9 cellular contexts compared by ENCODE assay signal in genomic region chr4:8221476-8221875, GRCh38. TPM values are rescaled to one million over a fixed set of nuclear protein-coding genes. Genes with fewer than 3 reads are reported as not detected.
A peak's percentile ranks its signal among the peaks of the same experiment; 100 is the strongest.
DNase-seq lines count a peak whose midpoint lies in the region; ATAC-seq and TF ChIP-seq lines count a peak whose summit lies in the region.
"Had no signal": no experiment of that assay in that cellular context is flagged by ENCODE, and none has a peak within 500 bp of the region (broad histone marks: within the 10 kb centered on the region; RNA-seq: fewer than 3 reads in every experiment).

No MANE protein-coding gene starts in this region.

- H3K27me3 ChIP-seq in GM23248 (replicated peaks; ENCODE audit: insufficient read depth): no peaks in the 10 kb centered on the region

- no peaks in the 10 kb centered on the region for H3K9me2 ChIP-seq in GM23248 (ENCODE audit: insufficient read depth)

- TF ChIP-seq CTCF in CD14-positive monocyte (IDR thresholded peaks at IDR 0.05): no peak

- DNase-seq in CD14-positive monocyte (ENCODE audit: low spot score) (no peak), GM23248 (peak; percentile 77), lung microvascular endothelial cell (ENCODE audit: low read depth in 2 of 2) (peak; percentile 56 to 65), HT-29 (ENCODE audit: low spot score) (no peak), NCI-H748 treated with DMSO at 0.1 percent for 48 hours (lab: John Stamatoyannopoulos, UW) (no peak)
- DNase-seq in activated T-helper 1 cell treated with anti-CD3 and anti-CD28 coated beads, Interleukin-12 subunit alpha, Interleukin-12 subunit beta, Interleukin-2, Interleukin-4 antibody, amounts not matched to agents 30 ng/mL and 10 ng/mL and 1 ng/mL, durations not matched to agents 14 hours and 24 hours and 36 hours (ENCODE audit: low spot score): no peak
- DNase-seq: mesendoderm had no signal

- H3K27ac Mint-ChIP-seq in CD14-positive monocyte: peak overlapping the region; percentile 96 to 99 (median 98)
- peak overlapping the region; percentile 1 for H3K27ac Mint-ChIP-seq in activated T-helper 1 cell treated with anti-CD3 and anti-CD28 coated beads, Interleukin-12 subunit alpha, Interleukin-12 subunit beta, Interleukin-2, Interleukin-4 antibody, amounts not matched to agents 30 ng/mL and 10 ng/mL and 1 ng/mL, durations not matched to agents 14 hours and 24 hours and 36 hours

- no peak overlapping the region for H3K9ac ChIP-seq in GM23248

- no peak overlapping the region for H2AFZ ChIP-seq in GM23248

- H4K20me1 ChIP-seq in GM23248 (ENCODE audit: insufficient read depth): no peaks in the 10 kb centered on the region

- H3K36me3 Mint-ChIP-seq in CD14-positive monocyte: peaks cover 82 to 91% of the 10 kb centered on the region in 2 donors
- H3K36me3 Mint-ChIP-seq in activated T-helper 1 cell treated with anti-CD3 and anti-CD28 coated beads, Interleukin-12 subunit alpha, Interleukin-12 subunit beta, Interleukin-2, Interleukin-4 antibody, amounts not matched to agents 30 ng/mL and 10 ng/mL and 1 ng/mL, durations not matched to agents 14 hours and 24 hours and 36 hours (ENCODE audit: low read depth): peaks cover 44% of the 10 kb centered on the region

- peak overlapping the region; percentile 18 for H3K4me2 ChIP-seq in GM23248 (ENCODE audit: unreplicated experiment)

- H3K27ac ChIP-seq in GM23248: peak overlapping the region; percentile 27; the same call in 1 of the 2 replicates

- intact Hi-C loops in CD14-positive monocyte (cut with micrococcal nuclease): loop anchor here (2.0 to 5.0 kb wide), 3 partner anchors 15 to 49 kb away; no protein-coding TSS in a partner anchor
- intact Hi-C loops in activated T-helper 1 cell treated with anti-CD3 and anti-CD28 coated beads, Interleukin-12 subunit alpha, Interleukin-12 subunit beta, Interleukin-2, Interleukin-4 antibody, amounts not matched to agents 30 ng/mL and 10 ng/mL and 1 ng/mL, durations not matched to agents 14 hours and 24 hours and 36 hours (cut with micrococcal nuclease): no loop called here

- WGBS in GM23248 (ENCODE audit: low coverage in 1 of 2, low lambda C conversion rate in 2 of 2, missing lambda C conversion rate in 2 of 2), 2 experiments: 24 to 25% methylated on average over 5 of the region's 5 CpGs

- peaks cover 18% of the 10 kb centered on the region for H3F3A ChIP-seq in GM23248 (ENCODE audit: insufficient read depth)

- no peaks in the 10 kb centered on the region for H3K79me2 ChIP-seq in GM23248 (ENCODE audit: insufficient read depth)

- peaks cover 9% of the 10 kb centered on the region for H3K4me1 ChIP-seq in GM23248 (ENCODE audit: insufficient read depth)

- no peaks in the 10 kb centered on the region for H3K9me3 ChIP-seq in GM23248 (ENCODE audit: low read depth)

- peaks cover 0 to 2% (median 0%) of the 10 kb centered on the region in 7 donors for H3K9me3 Mint-ChIP-seq in CD14-positive monocyte
- H3K9me3 Mint-ChIP-seq in activated T-helper 1 cell treated with anti-CD3 and anti-CD28 coated beads, Interleukin-12 subunit alpha, Interleukin-12 subunit beta, Interleukin-2, Interleukin-4 antibody, amounts not matched to agents 30 ng/mL and 10 ng/mL and 1 ng/mL, durations not matched to agents 14 hours and 24 hours and 36 hours: no peaks in the 10 kb centered on the region

- ATAC-seq in HG02571 (IDR thresholded peaks at IDR 0.05; ENCODE audit: unreplicated experiment): no peak
- no peak for ATAC-seq in GM21390 (IDR thresholded peaks at IDR 0.05; ENCODE audit: unreplicated experiment)

- in situ Hi-C loops in GM23248 (cut with MboI): no loop called here

- H3K27me3 Mint-ChIP-seq in CD14-positive monocyte (ENCODE audit: low read depth in 3 of 3): peaks cover 1 to 7% (median 2%) of the 10 kb centered on the region in 3 donors
- no peaks in the 10 kb centered on the region for H3K27me3 Mint-ChIP-seq in activated T-helper 1 cell treated with anti-CD3 and anti-CD28 coated beads, Interleukin-12 subunit alpha, Interleukin-12 subunit beta, Interleukin-2, Interleukin-4 antibody, amounts not matched to agents 30 ng/mL and 10 ng/mL and 1 ng/mL, durations not matched to agents 14 hours and 24 hours and 36 hours (ENCODE audit: insufficient read depth)

- H3K4me3 Mint-ChIP-seq in CD14-positive monocyte: peak overlapping the region in 1 of 2 donors; percentile 61
- no peak overlapping the region for H3K4me3 Mint-ChIP-seq in activated T-helper 1 cell treated with anti-CD3 and anti-CD28 coated beads, Interleukin-12 subunit alpha, Interleukin-12 subunit beta, Interleukin-2, Interleukin-4 antibody, amounts not matched to agents 30 ng/mL and 10 ng/mL and 1 ng/mL, durations not matched to agents 14 hours and 24 hours and 36 hours

- H3K36me3 ChIP-seq in GM23248 (ENCODE audit: low read depth): no peaks in the 10 kb centered on the region

- peaks cover 55% of the 10 kb centered on the region for H3K4me1 Mint-ChIP-seq in CD14-positive monocyte
- peaks cover 23% of the 10 kb centered on the region for H3K4me1 Mint-ChIP-seq in activated T-helper 1 cell treated with anti-CD3 and anti-CD28 coated beads, Interleukin-12 subunit alpha, Interleukin-12 subunit beta, Interleukin-2, Interleukin-4 antibody, amounts not matched to agents 30 ng/mL and 10 ng/mL and 1 ng/mL, durations not matched to agents 14 hours and 24 hours and 36 hours (ENCODE audit: low read depth)

- no peak overlapping the region for H3K4me3 ChIP-seq in GM23248

RNA-seq across cellular contexts. Expression of gene SH3TC1, which starts 22.4 kb away (rescaled TPM):
- 10 to 100 TPM; 36.9 to 41.9 TPM for polyA plus RNA-seq in CD14-positive monocyte
- 6.5 and 9.9 TPM in 2 replicates for total RNA-seq in GM23248 (2014; rRNA removed; shearing (Covaris generic))
- 0.57 and 2.3 TPM in 2 replicates for polyA plus RNA-seq in GM23248 (2016; fragmentation: Nextera tagmentation; extraction: Ambion mirVana)
- total RNA-seq in activated T-helper 1 cell treated with anti-CD3 and anti-CD28 coated beads, Interleukin-12 subunit alpha, Interleukin-12 subunit beta, Interleukin-2, Interleukin-4 antibody, amounts not matched to agents 30 ng/mL and 10 ng/mL and 1 ng/mL, durations not matched to agents 14 hours and 24 hours and 36 hours: 25.4 and 33.6 TPM in 2 replicates
- 96.8 and 147 TPM in 2 replicates for total RNA-seq in lung microvascular endothelial cell
- total RNA-seq in HT-29 (2014; rRNA removed; shearing (Covaris generic)): 22.6 and 32.0 TPM in 2 replicates

RNA-seq across cellular contexts. Expression of gene HTRA3, which starts 48.1 kb away (rescaled TPM):
- polyA plus RNA-seq in CD14-positive monocyte: not detected
- total RNA-seq in GM23248 (2014; rRNA removed; shearing (Covaris generic)): 3.2 and 5.9 TPM in 2 replicates
- polyA plus RNA-seq in GM23248 (2016; fragmentation: Nextera tagmentation; extraction: Ambion mirVana): 5.2 and 5.7 TPM in 2 replicates
- total RNA-seq in activated T-helper 1 cell treated with anti-CD3 and anti-CD28 coated beads, Interleukin-12 subunit alpha, Interleukin-12 subunit beta, Interleukin-2, Interleukin-4 antibody, amounts not matched to agents 30 ng/mL and 10 ng/mL and 1 ng/mL, durations not matched to agents 14 hours and 24 hours and 36 hours: not detected in 2 replicates
- total RNA-seq in lung microvascular endothelial cell: 1.2 and 2.6 TPM in 2 replicates
- total RNA-seq in HT-29 (2014; rRNA removed; shearing (Covaris generic)): not detected in 2 replicates

Comparison
In these comparisons a context has a peak if more than half of its experiments do, and no peak if none do; other contexts are left out.
1. DNase-seq: peak in GM23248 (single experiment) and lung microvascular endothelial cell (2 of 2); none in CD14-positive monocyte (single experiment), activated T-helper 1 cell treated with anti-CD3 and anti-CD28 coated beads, Interleukin-12 subunit alpha, Interleukin-12 subunit beta, Interleukin-2, Interleukin-4 antibody, amounts not matched to agents 30 ng/mL and 10 ng/mL and 1 ng/mL, durations not matched to agents 14 hours and 24 hours and 36 hours (single experiment), HT-29 (single experiment) and NCI-H748 treated with DMSO at 0.1 percent for 48 hours (single experiment).